In the genomic region with DNA sequence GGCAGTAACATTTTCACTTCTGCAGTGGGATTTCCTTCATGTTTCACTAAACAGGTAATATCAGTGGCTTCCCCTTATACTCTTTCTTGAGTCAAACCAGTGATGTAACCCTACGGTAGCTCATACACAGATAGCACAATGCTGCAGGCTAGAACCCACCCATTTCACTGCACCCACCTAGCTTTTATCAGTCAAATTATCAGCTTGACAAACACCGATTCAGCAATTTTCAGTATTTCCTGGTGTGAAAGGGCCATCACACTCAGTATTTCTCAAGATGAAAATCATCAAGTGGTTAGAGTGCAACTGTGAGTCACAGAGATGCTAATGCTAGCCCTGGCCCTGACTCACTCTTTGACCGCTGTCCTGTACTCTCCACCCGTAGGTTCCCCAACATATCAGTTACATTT, we compare ENCODE assay signal across 8 cellular contexts.
DNase-seq lines count a peak whose midpoint lies in the region; ATAC-seq and TF ChIP-seq lines count a peak whose summit lies in the region.

No MANE protein-coding gene starts in this region.

- H3K27ac ChIP-seq in BLaER1 (no peak overlapping the region), GM23338 (ENCODE audit: low read depth) (no peak overlapping the region)

- no peaks in the 10 kb centered on the region for H3K27me3 Mint-ChIP-seq in natural killer cell treated with Interleukin-12 subunit alpha and Interleukin-12 subunit beta and Interleukin-15 and Interleukin-18, amount 100 ng/mL, for 72 hours
- H3K27me3 Mint-ChIP-seq in type B pancreatic cell, result no peaks in the 10 kb centered on the region
- H3K27me3 Mint-ChIP-seq in GM23338 (ENCODE audit: insufficient read depth, low read depth, poor library complexity), result no peaks in the 10 kb centered on the region

- H3K79me2 ChIP-seq in GM23338 (replicated peaks; ENCODE audit: insufficient read depth), result no peaks in the 10 kb centered on the region

- no peak overlapping the region for H3K9ac ChIP-seq in BLaER1

- peaks cover 4% of the 10 kb centered on the region; the same call in 1 of the 2 replicates for H3K9me2 ChIP-seq in GM23338 (ENCODE audit: insufficient read depth)

- peak overlapping the region; percentile 90 to 91 for H3K27ac Mint-ChIP-seq in natural killer cell treated with Interleukin-12 subunit alpha and Interleukin-12 subunit beta and Interleukin-15 and Interleukin-18, amount 100 ng/mL, for 72 hours
- no peak overlapping the region for H3K27ac Mint-ChIP-seq in type B pancreatic cell
- H3K27ac Mint-ChIP-seq in GM23338, result no peak overlapping the region

- no peaks in the 10 kb centered on the region for H3K27me3 ChIP-seq in BLaER1
- H3K27me3 ChIP-seq in GM23338 (ENCODE audit: insufficient read depth), result no peaks in the 10 kb centered on the region

- H3K4me3 ChIP-seq in BLaER1 (no peak overlapping the region), GM23338 (no peak overlapping the region)

- peak overlapping the region; percentile 25; the same call in 1 of the 2 replicates for H3K4me2 ChIP-seq in BLaER1
- no peak overlapping the region for H3K4me2 ChIP-seq in GM23338

- H3K4me3 Mint-ChIP-seq in natural killer cell treated with Interleukin-12 subunit alpha and Interleukin-12 subunit beta and Interleukin-15 and Interleukin-18, amount 100 ng/mL, for 72 hours, result peak overlapping the region; percentile 79
- H3K4me3 Mint-ChIP-seq in type B pancreatic cell (no peak overlapping the region), GM23338 (no peak overlapping the region)

- H3K36me3 Mint-ChIP-seq in natural killer cell treated with Interleukin-12 subunit alpha and Interleukin-12 subunit beta and Interleukin-15 and Interleukin-18, amount 100 ng/mL, for 72 hours, result peaks cover 10% of the 10 kb centered on the region
- H3K36me3 Mint-ChIP-seq in type B pancreatic cell (no peaks in the 10 kb centered on the region), GM23338 (ENCODE audit: low read depth) (no peaks in the 10 kb centered on the region)

- H3K4me1 ChIP-seq in BLaER1, result peaks cover 34% of the 10 kb centered on the region
- H3K4me1 ChIP-seq in GM23338 (ENCODE audit: insufficient read depth), result 0 out of 2 replicates have a peak, but pooled peaks cover 6% of the 10 kb centered on the region

- no peaks in the 10 kb centered on the region for H3F3A ChIP-seq in GM23338 (replicated peaks; ENCODE audit: low read depth)

- H2AFZ ChIP-seq in GM23338, result no peak overlapping the region; the same call in 1 of the 2 replicates

- peak; percentile 29 for ATAC-seq in GM19372 (IDR thresholded peaks at IDR 0.05; ENCODE audit: low read depth, unreplicated experiment)
- ATAC-seq in HG03558 (IDR thresholded peaks at IDR 0.05; ENCODE audit: extremely low read depth, unreplicated experiment), result peak; percentile 59
- peak; percentile 93 to 94 for ATAC-seq in natural killer cell treated with Interleukin-12 subunit alpha and Interleukin-12 subunit beta and Interleukin-15 and Interleukin-18, amount 100 ng/mL, for 72 hours
- no peak for ATAC-seq in GM23338

- peak; percentile 22 for DNase-seq in activated gamma-delta T cell treated with anti-CD3 and anti-CD28 coated beads, Interleukin-2, amount 50 U/mL, for 16 hours (ENCODE audit: low read depth)
- DNase-seq in natural killer cell treated with Interleukin-12 subunit alpha and Interleukin-12 subunit beta and Interleukin-15 and Interleukin-18, amount 100 ng/mL, for 72 hours (ENCODE audit: low spot score), result peak; percentile 73
- DNase-seq in type B pancreatic cell (ENCODE audit: extremely low spot score, unreplicated experiment) (no peak), mesenteric fat pad (ENCODE audit: low spot score) (no peak), GM23338 (ENCODE audit: low spot score) (no peak)

- H3K9me3 ChIP-seq in BLaER1, result peaks cover 26% of the 10 kb centered on the region

- peaks cover 74 to 87% of the 10 kb centered on the region in 2 donors for H3K4me1 Mint-ChIP-seq in natural killer cell treated with Interleukin-12 subunit alpha and Interleukin-12 subunit beta and Interleukin-15 and Interleukin-18, amount 100 ng/mL, for 72 hours (ENCODE audit: low read depth in 2 of 2)
- H3K4me1 Mint-ChIP-seq in type B pancreatic cell (ENCODE audit: unreplicated experiment) (no peaks in the 10 kb centered on the region), GM23338 (peaks cover 16% of the 10 kb centered on the region)

- peaks cover 3% of the 10 kb centered on the region for H3K9me3 Mint-ChIP-seq in natural killer cell treated with Interleukin-12 subunit alpha and Interleukin-12 subunit beta and Interleukin-15 and Interleukin-18, amount 100 ng/mL, for 72 hours
- H3K9me3 Mint-ChIP-seq in type B pancreatic cell (no peaks in the 10 kb centered on the region), GM23338 (peaks cover 18% of the 10 kb centered on the region)

- no peaks in the 10 kb centered on the region for H3K36me3 ChIP-seq in BLaER1
- H3K36me3 ChIP-seq in GM23338 (ENCODE audit: insufficient read depth), result no peaks in the 10 kb centered on the region

- TF ChIP-seq CTCF in type B pancreatic cell (conservative IDR thresholded peaks at IDR 0.05), result no peak
- TF ChIP-seq CTCF in GM23338 (conservative IDR thresholded peaks at IDR 0.05; ENCODE audit: low read depth in 2 of 2), result no peak

- no peaks in the 10 kb centered on the region for H4K20me1 ChIP-seq in BLaER1
- H4K20me1 ChIP-seq in GM23338 (replicated peaks; ENCODE audit: insufficient read depth), result no peaks in the 10 kb centered on the region

TF ChIP-seq in GM23338, 12 proteins besides CTCF, POLR2A, EP300 and RAD21:
- TF ChIP-seq EZH2phosphoT487 (IDR thresholded peaks at IDR 0.05; ENCODE audit: unreplicated experiment), result no peak

Comparison
In these comparisons a context has a peak if more than half of its experiments do, and no peak if none do; other contexts are left out.
1. DNase-seq: peak in activated gamma-delta T cell treated with anti-CD3 and anti-CD28 coated beads, Interleukin-2, amount 50 U/mL, for 16 hours (single experiment) and natural killer cell treated with Interleukin-12 subunit alpha and Interleukin-12 subunit beta and Interleukin-15 and Interleukin-18, amount 100 ng/mL, for 72 hours (single experiment); none in type B pancreatic cell (single experiment), mesenteric fat pad (single experiment) and GM23338 (single experiment).
2. H3K27ac Mint-ChIP-seq: peak in natural killer cell treated with Interleukin-12 subunit alpha and Interleukin-12 subunit beta and Interleukin-15 and Interleukin-18, amount 100 ng/mL, for 72 hours (2 of 2); none in type B pancreatic cell (single experiment) and GM23338 (single experiment).